In the genomic region with DNA sequence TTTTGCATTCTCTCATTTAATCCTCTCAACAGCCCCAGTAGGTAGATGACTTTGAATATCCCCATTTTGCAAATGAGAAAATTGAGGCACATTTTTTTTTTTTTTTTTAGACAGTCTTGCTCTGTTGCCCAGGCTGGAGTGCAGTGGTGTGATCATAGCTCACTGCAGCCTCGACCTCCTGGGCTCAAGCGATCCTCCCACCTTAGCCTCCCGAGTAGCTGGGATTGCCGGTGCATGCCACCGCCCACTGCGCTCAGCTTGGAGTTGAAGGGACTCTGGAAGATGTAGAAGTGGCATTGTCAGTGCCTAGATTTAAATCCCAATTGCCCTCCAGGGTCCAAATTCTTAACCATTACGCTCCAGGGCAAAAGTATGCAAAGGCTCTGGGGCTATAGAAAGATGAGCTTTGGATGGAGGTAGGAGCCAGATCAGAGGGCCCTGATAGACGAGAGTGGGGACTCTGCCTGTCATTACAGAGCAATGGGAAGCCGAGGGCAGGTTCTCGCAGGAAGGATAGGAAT, we compare ENCODE assay signal across 7 cellular contexts. TPM values are rescaled to one million over a fixed set of nuclear protein-coding genes. Genes with fewer than 3 reads are reported as not detected.
A peak's percentile ranks its signal among the peaks of the same experiment; 100 is the strongest.
DNase-seq lines count a peak whose midpoint lies in the region; ATAC-seq and TF ChIP-seq lines count a peak whose summit lies in the region.

No MANE protein-coding gene starts in this region.

- H3K27ac ChIP-seq in right cardiac atrium (ENCODE audit: low read length), result peak overlapping the region; percentile 34

- peak overlapping the region; percentile 36 for H3K4me3 ChIP-seq in right cardiac atrium (ENCODE audit: low read length)

- ATAC-seq in right cardiac atrium (no peak), left lobe of liver (no peak), HG02970 (IDR thresholded peaks at IDR 0.05; ENCODE audit: low FRiP score, unreplicated experiment) (no peak)
- no peak for ATAC-seq in stimulated activated effector memory CD8-positive, alpha-beta T cell treated with anti-CD3 and anti-CD28 coated beads, Interleukin-12 subunit alpha, Interleukin-12 subunit beta, amount 100 ng/mL, for 72 hours

- peaks cover 11% of the 10 kb centered on the region for H3K4me1 ChIP-seq in right cardiac atrium (ENCODE audit: control insufficient read depth, insufficient read depth, low read length)

- POLR2A ChIA-PET in activated CD4-positive, alpha-beta memory T cell treated with anti-CD3 and anti-CD28 coated beads, Interleukin-2, amount 10 ng/mL, durations not matched to agents 7 days and 5 days (lab: Charles Lee), result interaction anchor here (0.7 to 5.7 kb wide), 10 partner anchors 12 to 977 kb away, joined by 3 to 60 read pairs (median 5); a partner anchor contains a TSS

- peak overlapping the region; percentile 83 for H3K4me3 Mint-ChIP-seq in HFFc6
- H3K4me3 Mint-ChIP-seq in activated CD4-positive, alpha-beta memory T cell treated with anti-CD3 and anti-CD28 coated beads, Interleukin-2, amount 10 ng/mL, durations not matched to agents 7 days and 5 days, result peak overlapping the region; percentile 83
- peak overlapping the region; percentile 75 for H3K4me3 Mint-ChIP-seq in stimulated activated effector memory CD8-positive, alpha-beta T cell treated with anti-CD3 and anti-CD28 coated beads, Interleukin-12 subunit alpha, Interleukin-12 subunit beta, amount 100 ng/mL, for 72 hours

- peaks cover 5% of the 10 kb centered on the region; the same call in 1 of the 2 replicates for H3K36me3 Mint-ChIP-seq in HFFc6 (ENCODE audit: low read depth)
- H3K36me3 Mint-ChIP-seq in activated CD4-positive, alpha-beta memory T cell treated with anti-CD3 and anti-CD28 coated beads, Interleukin-2, amount 10 ng/mL, durations not matched to agents 7 days and 5 days (ENCODE audit: low read depth), result peaks cover 4% of the 10 kb centered on the region
- peaks cover 32% of the 10 kb centered on the region for H3K36me3 Mint-ChIP-seq in stimulated activated effector memory CD8-positive, alpha-beta T cell treated with anti-CD3 and anti-CD28 coated beads, Interleukin-12 subunit alpha, Interleukin-12 subunit beta, amount 100 ng/mL, for 72 hours

- no peak for TF ChIP-seq CTCF in HFFc6 (IDR thresholded peaks at IDR 0.05)

- H3K27me3 ChIP-seq in right cardiac atrium (ENCODE audit: control insufficient read depth, insufficient read depth), result no peaks in the 10 kb centered on the region

- 47% methylated on average over 10 of the region's 10 CpGs for WGBS in right cardiac atrium

- H3K27ac Mint-ChIP-seq in HFFc6, result peak overlapping the region; percentile 78
- H3K27ac Mint-ChIP-seq in activated CD4-positive, alpha-beta memory T cell treated with anti-CD3 and anti-CD28 coated beads, Interleukin-2, amount 10 ng/mL, durations not matched to agents 7 days and 5 days, result peak overlapping the region; percentile 33
- peak overlapping the region; percentile 92 for H3K27ac Mint-ChIP-seq in stimulated activated effector memory CD8-positive, alpha-beta T cell treated with anti-CD3 and anti-CD28 coated beads, Interleukin-12 subunit alpha, Interleukin-12 subunit beta, amount 100 ng/mL, for 72 hours

- peaks cover 25% of the 10 kb centered on the region for H3K4me1 Mint-ChIP-seq in HFFc6 (ENCODE audit: low read depth)
- peaks cover 20% of the 10 kb centered on the region for H3K4me1 Mint-ChIP-seq in activated CD4-positive, alpha-beta memory T cell treated with anti-CD3 and anti-CD28 coated beads, Interleukin-2, amount 10 ng/mL, durations not matched to agents 7 days and 5 days
- H3K4me1 Mint-ChIP-seq in stimulated activated effector memory CD8-positive, alpha-beta T cell treated with anti-CD3 and anti-CD28 coated beads, Interleukin-12 subunit alpha, Interleukin-12 subunit beta, amount 100 ng/mL, for 72 hours, result peaks cover 35% of the 10 kb centered on the region

- intact Hi-C loops in right cardiac atrium (cut with DNase I), result loop anchor here in 1 of 4 donors (10.0 kb wide), 1 partner anchor 127 kb away; no protein-coding TSS in a partner anchor

- H3K9me3 Mint-ChIP-seq in HFFc6, result no peaks in the 10 kb centered on the region
- no peaks in the 10 kb centered on the region for H3K9me3 Mint-ChIP-seq in activated CD4-positive, alpha-beta memory T cell treated with anti-CD3 and anti-CD28 coated beads, Interleukin-2, amount 10 ng/mL, durations not matched to agents 7 days and 5 days
- H3K9me3 Mint-ChIP-seq in stimulated activated effector memory CD8-positive, alpha-beta T cell treated with anti-CD3 and anti-CD28 coated beads, Interleukin-12 subunit alpha, Interleukin-12 subunit beta, amount 100 ng/mL, for 72 hours, result no peaks in the 10 kb centered on the region

- H3K27me3 Mint-ChIP-seq in HFFc6 (ENCODE audit: insufficient read depth), result peaks cover 3% of the 10 kb centered on the region; the same call in 1 of the 2 replicates
- peaks cover 10% of the 10 kb centered on the region for H3K27me3 Mint-ChIP-seq in activated CD4-positive, alpha-beta memory T cell treated with anti-CD3 and anti-CD28 coated beads, Interleukin-2, amount 10 ng/mL, durations not matched to agents 7 days and 5 days

- CTCF ChIA-PET in activated CD4-positive, alpha-beta memory T cell treated with anti-CD3 and anti-CD28 coated beads, Interleukin-2, amount 10 ng/mL, durations not matched to agents 7 days and 5 days (lab: Charles Lee), result interaction anchor here (0.6 to 4.7 kb wide), 7 partner anchors 13 to 1117 kb away, joined by 3 to 26 read pairs (median 7); a partner anchor contains a TSS

- H3K9me3 ChIP-seq in right cardiac atrium (ENCODE audit: control insufficient read depth, low read length), result no peaks in the 10 kb centered on the region

- DNase-seq in HFFc6, result no peak
- no peak for DNase-seq in activated CD4-positive, alpha-beta memory T cell treated with anti-CD3 and anti-CD28 coated beads, Interleukin-2, amount 10 ng/mL, durations not matched to agents 7 days and 5 days
- peak in 2 of 3 donors; percentile 45 to 50 for DNase-seq in right cardiac atrium
- DNase-seq in stimulated activated effector memory CD8-positive, alpha-beta T cell treated with anti-CD3 and anti-CD28 coated beads, Interleukin-12 subunit alpha, Interleukin-12 subunit beta, amount 100 ng/mL, for 72 hours (ENCODE audit: low spot score in 2 of 2), result no peak
- no peak for DNase-seq in left lobe of liver (ENCODE audit: low spot score)
- DNase-seq in AML-193 (lab: John Stamatoyannopoulos, UW), result no peak

RNA-seq across cellular contexts. Expression of a gene that starts 0.8 kb away (rescaled TPM):
- 10 to 100 TPM; 18.2 to 28.7 (median 21.3) TPM for total RNA-seq in HFFc6 (2021; fragmentation: NEBNext Ultra II Directional; extraction: Animal tissue kit (Norgen Biotek cat#: 25700))
- 10 to 100 TPM; 15.2 to 15.3 TPM for total RNA-seq in activated CD4-positive, alpha-beta memory T cell treated with anti-CD3 and anti-CD28 coated beads, Interleukin-2, amount 10 ng/mL, durations not matched to agents 7 days and 5 days
- total RNA-seq in right cardiac atrium (10 to 100 TPM; 19.5 to 24.4 (median 21.8) TPM), left lobe of liver (25.7 TPM)
- 20.7 TPM for polyA plus RNA-seq in right cardiac atrium

RNA-seq across cellular contexts. Expression of a gene that starts 5.7 kb away (rescaled TPM):
- 10 to 100 TPM; 30.0 to 41.1 (median 35.8) TPM for total RNA-seq in HFFc6 (2021; fragmentation: NEBNext Ultra II Directional; extraction: Animal tissue kit (Norgen Biotek cat#: 25700))
- 1 to 10 TPM; 5.5 to 7.5 TPM for total RNA-seq in activated CD4-positive, alpha-beta memory T cell treated with anti-CD3 and anti-CD28 coated beads, Interleukin-2, amount 10 ng/mL, durations not matched to agents 7 days and 5 days
- total RNA-seq in right cardiac atrium (100 to 1,000 TPM; 101 to 120 (median 115) TPM), left lobe of liver (31.3 TPM)
- polyA plus RNA-seq in right cardiac atrium, result 143 TPM

RNA-seq across cellular contexts. Expression of a gene that starts 13.9 kb away (rescaled TPM):
- total RNA-seq in HFFc6 (2021; fragmentation: NEBNext Ultra II Directional; extraction: Animal tissue kit (Norgen Biotek cat#: 25700)), result 100 to 1,000 TPM; 123 to 157 (median 138) TPM
- total RNA-seq in activated CD4-positive, alpha-beta memory T cell treated with anti-CD3 and anti-CD28 coated beads, Interleukin-2, amount 10 ng/mL, durations not matched to agents 7 days and 5 days, result 100 to 1,000 TPM; 130 to 152 TPM
- total RNA-seq in right cardiac atrium (10 to 100 TPM; 53.4 to 70.9 (median 65.4) TPM), left lobe of liver (57.9 TPM)
- polyA plus RNA-seq in right cardiac atrium, result 33.5 TPM

RNA-seq across cellular contexts. Expression of a gene that starts 32.8 kb away (rescaled TPM):
- 1 to 10 TPM in 3 of 6 experiments, under 1 TPM in 3; 0.51 to 2.8 (median 1.0) TPM for total RNA-seq in HFFc6 (2021; fragmentation: NEBNext Ultra II Directional; extraction: Animal tissue kit (Norgen Biotek cat#: 25700))
- total RNA-seq in activated CD4-positive, alpha-beta memory T cell treated with anti-CD3 and anti-CD28 coated beads, Interleukin-2, amount 10 ng/mL, durations not matched to agents 7 days and 5 days, result 1 to 10 TPM in 1 of 2 experiments, under 1 TPM in 1; 0.68 to 1.7 TPM
- total RNA-seq in right cardiac atrium, result 1 to 10 TPM; 1.5 to 2.5 (median 2.3) TPM
- 3.2 TPM for polyA plus RNA-seq in right cardiac atrium
- total RNA-seq in left lobe of liver, result 16.5 TPM

Comparison
In these comparisons a context has a peak if more than half of its experiments do, and no peak if none do; other contexts are left out.
1. DNase-seq: peak in right cardiac atrium (2 of 3); none in HFFc6 (single experiment), activated CD4-positive, alpha-beta memory T cell treated with anti-CD3 and anti-CD28 coated beads, Interleukin-2, amount 10 ng/mL, durations not matched to agents 7 days and 5 days (single experiment), stimulated activated effector memory CD8-positive, alpha-beta T cell treated with anti-CD3 and anti-CD28 coated beads, Interleukin-12 subunit alpha, Interleukin-12 subunit beta, amount 100 ng/mL, for 72 hours (0 of 2), left lobe of liver (single experiment) and AML-193 (0 of 2).
2. H3K27ac Mint-ChIP-seq: peak in every context shown above with its lines; median percentile 92 in stimulated activated effector memory CD8-positive, alpha-beta T cell treated with anti-CD3 and anti-CD28 coated beads, Interleukin-12 subunit alpha, Interleukin-12 subunit beta, amount 100 ng/mL, for 72 hours; 78 in HFFc6; 33 in activated CD4-positive, alpha-beta memory T cell treated with anti-CD3 and anti-CD28 coated beads, Interleukin-2, amount 10 ng/mL, durations not matched to agents 7 days and 5 days.
3. Peak in every context shown above with its lines, with median percentiles within 50 percentile points of each other: H3K4me3 Mint-ChIP-seq.